In the genomic region with DNA sequence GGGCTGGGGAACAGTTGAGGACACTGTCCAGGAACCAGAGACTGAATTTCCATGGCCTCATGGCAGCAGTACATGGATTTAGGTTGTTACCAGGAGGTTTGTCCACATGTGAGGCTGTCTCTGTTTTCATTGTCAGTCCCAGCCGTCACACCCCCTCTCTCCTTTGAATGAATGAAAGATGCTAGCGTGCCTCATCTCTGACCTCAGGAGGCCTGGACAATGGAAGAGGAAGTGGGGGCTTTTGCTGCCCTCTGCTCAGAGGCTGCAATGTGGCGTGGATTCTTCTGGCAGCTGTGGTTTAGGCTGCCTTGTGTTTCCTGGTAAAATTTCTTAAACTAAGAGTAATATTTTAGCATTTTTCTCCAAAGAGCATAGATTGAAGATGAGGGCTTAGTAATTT, we compare ENCODE assay signal across 19 cellular contexts. TPM values are rescaled to one million over a fixed set of nuclear protein-coding genes. Genes with fewer than 3 reads are reported as not detected.
DNase-seq lines count a peak whose midpoint lies in the region; ATAC-seq, FAIRE-seq and TF ChIP-seq lines count a peak whose summit lies in the region.
"Had no signal": no experiment of that assay in that cellular context is flagged by ENCODE, and none has a peak within 500 bp of the region (broad histone marks: within the 10 kb centered on the region; RNA-seq: fewer than 3 reads in every experiment).

No MANE protein-coding gene starts in this region.

- H3K27me3 ChIP-seq in right lobe of liver (no peaks in the 10 kb centered on the region), HepG2 (ENCODE audit: control insufficient read depth in 1 of 2, insufficient read depth in 2 of 2, low read length in 2 of 2) (no peaks in the 10 kb centered on the region; a peak in 1 of 5 replicates)
- H3K27me3 ChIP-seq: upper lobe of left lung had no signal

- H3K79me2 ChIP-seq in HepG2 (ENCODE audit: insufficient read depth, low read length), result no peaks in the 10 kb centered on the region

- H3K4me3 ChIP-seq in right lobe of liver (no peak overlapping the region), HepG2 (replicated peaks in 1 of 3; ENCODE audit: insufficient read depth in 1 of 3, low read depth in 2 of 3, low read length in 3 of 3) (no peak overlapping the region)
- H3K4me3 ChIP-seq: upper lobe of left lung had no signal

- no peak overlapping the region for H3K27ac ChIP-seq in right lobe of liver
- H3K27ac ChIP-seq in HepG2 (ENCODE audit: extremely low read length, insufficient read depth, low read length), result no peak overlapping the region

- no peak for TF ChIP-seq CTCF in right lobe of liver (IDR thresholded peaks at IDR 0.05)
- no peak for TF ChIP-seq CTCF in HepG2 (CRISPR knock-in tag; IDR thresholded peaks at IDR 0.05)

- 29% methylated on average over 1 of the region's 3 CpGs for WGBS in right lobe of liver (ENCODE audit: insufficient coverage, low coverage, low lambda C conversion rate, missing lambda C conversion rate)
- 41% methylated on average over 3 of the region's 3 CpGs for WGBS in HepG2 (ENCODE audit: low lambda C conversion rate)

- no TSS peak for BruUV-seq in HepG2 (replicated peaks; lab: Mats Ljungman, UMichigan)

- no peaks in the 10 kb centered on the region for H3K36me3 ChIP-seq in right lobe of liver
- H3K36me3 ChIP-seq in HepG2 (replicated peaks in 1 of 2; ENCODE audit: control insufficient read depth in 1 of 2, insufficient read depth in 2 of 2, low read length in 2 of 2), result no peaks in the 10 kb centered on the region
- H3K36me3 ChIP-seq: upper lobe of left lung had no signal

- TF ChIP-seq POLR2A in right lobe of liver (IDR thresholded peaks at IDR 0.05) (no peak), HepG2 (IDR thresholded peaks at IDR 0.05; ENCODE audit: insufficient read depth in 1 of 2, low read depth in 2 of 2, low read length in 2 of 2) (no peak)

- H3K9ac ChIP-seq in HepG2 (ENCODE audit: insufficient read depth, low read depth, low read length), result no peak overlapping the region
- H3K9ac ChIP-seq: SK-N-SH had no signal

- POLR2A ChIA-PET in HepG2 (lab: Yijun Ruan, JAX), result no interaction called here

- intact Hi-C loops in right lobe of liver (cut with DNase I), result no loop called here
- intact Hi-C loops in HepG2 (cut with micrococcal nuclease; ENCODE audit: unreplicated experiment), result no loop called here

- H3K4me1 ChIP-seq in right lobe of liver (no peaks in the 10 kb centered on the region), HepG2 (ENCODE audit: insufficient read depth, low read length) (no peaks in the 10 kb centered on the region)

- DNase-seq in right lobe of liver (no peak), HepG2 (ENCODE audit: low spot score) (no peak), amniotic epithelial cell (ENCODE audit: low read depth) (peak; percentile 50), left lobe of liver (ENCODE audit: low spot score) (no peak), COR-L47 (lab: John Stamatoyannopoulos, UW) (no peak), HuH-7.5 (ENCODE audit: low spot score) (no peak), activated gamma-delta T cell treated with Interleukin-2 at 50 U/mL for 16 hours (no peak)
- DNase-seq: activated CD4-positive, alpha-beta memory T cell treated with anti-CD3 and anti-CD28 coated beads for 36 hours; activated T-cell treated with anti-CD3 and anti-CD28 coated beads, Interleukin-2, amount 50 U/mL, for 4 hours; CD8-positive, alpha-beta T cell; DMS79 treated with DMSO at 0.1 percent for 48 hours; effector memory CD8-positive, alpha-beta T cell; NCI-H1694; NCI-H446; SK-N-SH; stimulated activated naive CD4-positive, alpha-beta T cell had no signal

- H2AFZ ChIP-seq in HepG2 (ENCODE audit: low read length), result no peak overlapping the region

- in situ Hi-C loops in HepG2 (cut with HindIII; ENCODE audit: extremely low pct_ligation_motif_present, low pct_unique_long_range_greater_than_20kb), result no loop called here

- FAIRE-seq in HepG2 (lab: Jason Lieb, UNC), result no peak
- FAIRE-seq: bronchial epithelial cell had no signal

- H4K20me1 ChIP-seq in HepG2 (ENCODE audit: insufficient read depth, low read length), result no peaks in the 10 kb centered on the region

- TF ChIP-seq EP300 in HepG2 (IDR thresholded peaks at IDR 0.05; ENCODE audit: low read depth in 2 of 2, low read length in 2 of 2), result no peak
- no peak for TF ChIP-seq EP300 in HepG2 (CRISPR knock-in tag; IDR thresholded peaks at IDR 0.05; ENCODE audit: borderline replicate concordance)

- CTCF ChIA-PET in HepG2 (lab: Yijun Ruan, JAX; ENCODE audit: low intra/inter-chr PET ratio, low total read pairs), result no interaction called here

- ATAC-seq in right lobe of liver, result peak; percentile 29 to 61 (median 52)
- ATAC-seq in HepG2, result no peak
- ATAC-seq in left lobe of liver, result peak; percentile 34
- ATAC-seq in HG03442 (IDR thresholded peaks at IDR 0.05; ENCODE audit: unreplicated experiment), result no peak
- ATAC-seq: activated T-cell treated with anti-CD3 and anti-CD28 coated beads, Interleukin-2, amount 50 U/mL, for 4 hours; CD8-positive, alpha-beta T cell; effector memory CD8-positive, alpha-beta T cell had no signal

- TF ChIP-seq RAD21 in HepG2 (CRISPR knock-in tag; IDR thresholded peaks at IDR 0.05), result no peak

- H3K9me3 ChIP-seq in right lobe of liver (no peaks in the 10 kb centered on the region), HepG2 (ENCODE audit: low read length) (no peaks in the 10 kb centered on the region)
- H3K9me3 ChIP-seq: SK-N-SH, upper lobe of left lung had no signal

- H3K4me2 ChIP-seq in HepG2 (ENCODE audit: low read depth, low read length), result no peak overlapping the region
- H3K4me2 ChIP-seq: SK-N-SH had no signal

TF ChIP-seq in HepG2, 621 proteins besides CTCF, POLR2A, EP300 and RAD21:
- TF ChIP-seq ELF3 (CRISPR knock-in tag; IDR thresholded peaks at IDR 0.05) (no peak), AKAP8 (CRISPR knock-in tag; IDR thresholded peaks at IDR 0.05) (no peak), ZNF468 (CRISPR knock-in tag; IDR thresholded peaks at IDR 0.05) (no peak), SIN3B (IDR thresholded peaks at IDR 0.05; ENCODE audit: low read length) (no peak), ARNTL (CRISPR knock-in tag; IDR thresholded peaks at IDR 0.05) (no peak)
- TF ChIP-seq, protein P1, sequence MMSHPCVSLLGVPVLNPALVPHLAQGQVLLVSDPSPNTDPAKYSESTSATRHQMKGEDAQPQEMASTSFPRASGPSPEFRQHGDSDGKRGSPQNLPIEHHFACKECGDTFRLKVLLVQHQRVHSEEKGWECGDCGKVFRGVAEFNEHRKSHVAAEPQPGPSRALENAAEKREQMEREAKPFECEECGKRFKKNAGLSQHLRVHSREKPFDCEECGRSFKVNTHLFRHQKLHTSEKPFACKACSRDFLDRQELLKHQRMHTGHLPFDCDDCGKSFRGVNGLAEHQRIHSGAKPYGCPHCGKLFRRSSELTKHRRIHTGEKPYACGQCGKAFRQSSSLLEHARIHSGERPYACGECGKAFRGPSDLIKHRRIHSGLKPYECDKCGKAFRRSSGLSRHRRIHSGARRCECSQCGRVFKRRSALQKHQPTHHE (CRISPR knock-in tag; IDR thresholded peaks at IDR 0.05; ENCODE audit: borderline replicate concordance), result no peak
- TF ChIP-seq, protein P2, sequence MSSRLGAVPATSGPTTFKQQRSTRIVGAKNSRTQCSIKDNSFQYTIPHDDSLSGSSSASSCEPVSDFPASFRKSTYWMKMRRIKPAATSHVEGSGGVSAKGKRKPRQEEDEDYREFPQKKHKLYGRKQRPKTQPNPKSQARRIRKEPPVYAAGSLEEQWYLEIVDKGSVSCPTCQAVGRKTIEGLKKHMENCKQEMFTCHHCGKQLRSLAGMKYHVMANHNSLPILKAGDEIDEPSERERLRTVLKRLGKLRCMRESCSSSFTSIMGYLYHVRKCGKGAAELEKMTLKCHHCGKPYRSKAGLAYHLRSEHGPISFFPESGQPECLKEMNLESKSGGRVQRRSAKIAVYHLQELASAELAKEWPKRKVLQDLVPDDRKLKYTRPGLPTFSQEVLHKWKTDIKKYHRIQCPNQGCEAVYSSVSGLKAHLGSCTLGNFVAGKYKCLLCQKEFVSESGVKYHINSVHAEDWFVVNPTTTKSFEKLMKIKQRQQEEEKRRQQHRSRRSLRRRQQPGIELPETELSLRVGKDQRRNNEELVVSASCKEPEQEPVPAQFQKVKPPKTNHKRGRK (CRISPR knock-in tag; IDR thresholded peaks at IDR 0.05), result no peak
TF ChIP-seq in HepG2: peak in this region for 0.

RNA-seq across cellular contexts. Expression of a gene that starts 47.5 kb away (rescaled TPM):
- 10 to 100 TPM in 1 of 6 experiments, 1 to 10 TPM in 5; 3.0 to 14.3 (median 5.4) TPM for total RNA-seq in right lobe of liver
- total RNA-seq in HepG2 (2016; rRNA removed; fragmentation: Illumina TruSeq; extraction: Trizol), result 1.7 and 3.6 TPM in 2 replicates
- total RNA-seq in HepG2 (2016; cell fraction: cytosol; rRNA removed; fragmentation: Illumina TruSeq; extraction: Trizol; ENCODE audit: low read depth), result 1.4 and 2.6 TPM in 2 replicates
- total RNA-seq in HepG2 (2016; cell fraction: insoluble cytoplasmic fraction; rRNA removed; fragmentation: Illumina TruSeq; extraction: Trizol), result 2.9 TPM in 2 replicates
- 3.1 and 3.4 TPM in 2 replicates for total RNA-seq in HepG2 (2016; cell fraction: membrane; rRNA removed; fragmentation: Illumina TruSeq; extraction: Trizol)
- total RNA-seq in HepG2 (2016; cell fraction: nucleus; rRNA removed; fragmentation: Illumina TruSeq; extraction: Trizol), result 1.4 and 2.6 TPM in 2 replicates
- polyA plus RNA-seq in HepG2 (2011; rRNA removed), result 0.73 and 1.1 TPM in 2 replicates
- 0.24 and 1.2 TPM in 2 replicates for polyA plus RNA-seq in HepG2 (2011; cell fraction: cytosol; rRNA removed)
- 8.7 and 12.9 TPM in 2 replicates for polyA plus RNA-seq in HepG2 (2011; cell fraction: nucleus; rRNA removed)
- 0.38 and 2.1 TPM in 2 replicates for polyA plus RNA-seq in HepG2 (2012)
- polyA plus RNA-seq in HepG2 (2016; cell fraction: cytosol; fragmentation: Illumina TruSeq; extraction: Trizol; ENCODE audit: low read depth), result 4.4 and 5.7 TPM in 2 replicates
- 3.7 TPM in 2 replicates for polyA plus RNA-seq in HepG2 (2016; cell fraction: insoluble cytoplasmic fraction; fragmentation: Illumina TruSeq; extraction: Trizol; ENCODE audit: low read depth)
- 2.6 and 3.5 TPM in 2 replicates for polyA plus RNA-seq in HepG2 (2016; cell fraction: membrane; fragmentation: Illumina TruSeq; extraction: Trizol; ENCODE audit: low read depth)
- 2.9 and 3.0 TPM in 2 replicates for polyA plus RNA-seq in HepG2 (2016; cell fraction: nucleus; fragmentation: Illumina TruSeq; extraction: Trizol; ENCODE audit: insufficient read depth, low read depth)
- 1.9 and 153 TPM in 2 replicates for polyA minus RNA-seq in HepG2 (2011; rRNA and poly(A)+ RNA removed; ENCODE audit: low replicate concordance)
- 2.8 and 4.2 TPM in 2 replicates for polyA minus RNA-seq in HepG2 (2011; cell fraction: cytosol; rRNA and poly(A)+ RNA removed)
- 5.3 and 5.5 TPM in 2 replicates for polyA minus RNA-seq in HepG2 (2011; cell fraction: nucleus; rRNA and poly(A)+ RNA removed)
- total RNA-seq in left lobe of liver, result 7.8 TPM

Comparison
In these comparisons a context has a peak if more than half of its experiments do, and no peak if none do; other contexts are left out.
1. ATAC-seq: peak in right lobe of liver (4 of 4) and left lobe of liver (single experiment); none in HepG2 (single experiment) and HG03442 (single experiment).